In the genomic region with DNA sequence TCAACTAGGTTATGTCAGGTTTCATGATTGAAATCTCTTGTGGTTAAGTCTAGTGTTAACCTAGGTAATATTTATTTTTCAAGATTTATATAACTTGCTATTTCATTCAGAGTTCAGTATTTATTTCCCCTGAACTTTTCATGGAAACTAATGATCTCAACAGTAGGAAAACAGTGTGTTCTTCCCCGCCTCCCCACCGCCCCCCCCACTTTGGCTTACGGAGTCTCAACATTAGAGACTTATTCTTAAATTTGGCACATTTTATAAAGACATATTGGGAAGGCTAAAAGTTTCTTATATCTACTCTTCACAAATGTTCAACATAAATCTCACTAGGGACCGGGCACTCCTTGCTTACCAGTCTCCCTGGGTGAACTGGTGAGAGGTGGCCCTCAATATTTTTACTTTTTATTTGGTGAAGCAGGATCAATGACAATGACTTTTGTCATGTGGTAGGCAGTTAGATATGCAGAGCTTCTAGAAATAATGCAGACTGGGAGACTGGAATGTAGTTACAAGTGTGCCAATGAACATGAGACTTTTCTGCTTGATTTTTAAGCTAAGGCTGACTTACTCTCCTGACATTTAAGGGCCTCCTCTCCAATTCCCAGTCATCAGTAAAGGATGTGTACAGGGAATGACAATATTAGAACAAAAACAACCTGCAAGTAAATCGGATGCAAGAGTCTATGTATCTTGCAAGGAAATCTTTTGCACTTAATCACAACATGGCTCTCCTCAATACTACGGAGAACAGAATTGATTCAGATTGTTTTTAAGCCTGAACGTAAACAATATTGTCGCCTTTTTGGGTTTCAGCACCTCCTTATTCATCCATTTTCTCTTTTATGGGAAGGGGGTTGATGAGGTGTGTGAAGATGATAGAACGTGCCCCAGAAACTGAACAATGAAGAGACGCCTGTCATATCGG, we compare ENCODE assay signal across 8 cellular contexts. TPM values are rescaled to one million over a fixed set of nuclear protein-coding genes. Genes with fewer than 3 reads are reported as not detected.
DNase-seq lines count a peak whose midpoint lies in the region; ATAC-seq and TF ChIP-seq lines count a peak whose summit lies in the region.

No MANE protein-coding gene starts in this region.

- H3K4me1 Mint-ChIP-seq in dendritic cell treated with granulocyte-macrophage colony-stimulating factor and Interleukin-4, amounts not matched to agents 40 ng/mL and 50 ng/mL, for 4 days (ENCODE audit: low read depth): peaks cover 33% of the 10 kb centered on the region
- peaks cover 41 to 43% of the 10 kb centered on the region in 2 donors for H3K4me1 Mint-ChIP-seq in natural killer cell

- peak overlapping the region; percentile 87 for H3K27ac ChIP-seq in DND-41 (ENCODE audit: low read length)

- peak overlapping the region; percentile 96 for H3K4me3 Mint-ChIP-seq in dendritic cell treated with granulocyte-macrophage colony-stimulating factor and Interleukin-4, amounts not matched to agents 40 ng/mL and 50 ng/mL, for 4 days
- peak overlapping the region; percentile 88 for H3K4me3 Mint-ChIP-seq in natural killer cell

- H3K9me3 ChIP-seq in DND-41 (ENCODE audit: insufficient read depth, low read length, severe bottlenecking): no peaks in the 10 kb centered on the region

- H3K27me3 ChIP-seq in DND-41 (ENCODE audit: insufficient read depth, low read length, poor library complexity): no peaks in the 10 kb centered on the region

- peak overlapping the region; percentile 85 for H2AFZ ChIP-seq in DND-41 (ENCODE audit: low read depth, low read length)

- no peak for TF ChIP-seq POLR2A in NB4 (IDR thresholded peaks at IDR 0.05; ENCODE audit: extremely low read depth, insufficient read length)

- DNase-seq in DND-41: no peak
- peak; percentile 8 for DNase-seq in NB4 (ENCODE audit: low read depth)
- DNase-seq in natural killer cell: no peak
- DNase-seq in sciatic nerve (ENCODE audit: low spot score): no peak
- no peak for DNase-seq in NCI-H128 (lab: John Stamatoyannopoulos, UW; ENCODE audit: unreplicated experiment)
- no peak for DNase-seq in KG1 (lab: John Stamatoyannopoulos, UW)

- ATAC-seq in DND-41 (ENCODE audit: insufficient read depth, low read depth) (no peak), natural killer cell (no peak), GM19452 (IDR thresholded peaks at IDR 0.05; ENCODE audit: unreplicated experiment) (no peak), sciatic nerve (no peak)

- H3K36me3 ChIP-seq in DND-41 (ENCODE audit: insufficient read depth, low read length): no peaks in the 10 kb centered on the region

- peak overlapping the region; percentile 86 for H3K9ac ChIP-seq in DND-41 (ENCODE audit: low read depth, low read length)

- peak overlapping the region; percentile 97 for H3K4me2 ChIP-seq in DND-41 (ENCODE audit: insufficient read depth, low read length)

- H3K36me3 Mint-ChIP-seq in dendritic cell treated with granulocyte-macrophage colony-stimulating factor and Interleukin-4, amounts not matched to agents 40 ng/mL and 50 ng/mL, for 4 days (ENCODE audit: low read depth): peaks cover 12% of the 10 kb centered on the region
- H3K36me3 Mint-ChIP-seq in natural killer cell: no peaks in the 10 kb centered on the region

- H3K9me3 Mint-ChIP-seq in dendritic cell treated with granulocyte-macrophage colony-stimulating factor and Interleukin-4, amounts not matched to agents 40 ng/mL and 50 ng/mL, for 4 days: no peaks in the 10 kb centered on the region
- no peaks in the 10 kb centered on the region for H3K9me3 Mint-ChIP-seq in natural killer cell

- H4K20me1 ChIP-seq in DND-41 (ENCODE audit: insufficient read depth, low read length): peaks cover 7% of the 10 kb centered on the region; the same call in 1 of the 2 replicates

- H3K27me3 Mint-ChIP-seq in dendritic cell treated with granulocyte-macrophage colony-stimulating factor and Interleukin-4, amounts not matched to agents 40 ng/mL and 50 ng/mL, for 4 days: peaks cover 3% of the 10 kb centered on the region
- H3K27me3 Mint-ChIP-seq in natural killer cell (ENCODE audit: low read depth in 2 of 2): peaks cover 4 to 7% of the 10 kb centered on the region in 2 donors

- TF ChIP-seq CTCF in DND-41 (IDR thresholded peaks at IDR 0.05; ENCODE audit: borderline replicate concordance, extremely low read depth, low read length, poor library complexity, severe bottlenecking) (no peak), NB4 (IDR thresholded peaks at IDR 0.05; ENCODE audit: low read depth, low read length) (no peak), natural killer cell (IDR thresholded peaks at IDR 0.05) (no peak)

- peaks cover 40% of the 10 kb centered on the region for H3K4me1 ChIP-seq in DND-41 (ENCODE audit: insufficient read depth, low read length)

- intact Hi-C loops in dendritic cell treated with granulocyte-macrophage colony-stimulating factor and Interleukin-4, amounts not matched to agents 40 ng/mL and 50 ng/mL, for 4 days (cut with micrococcal nuclease): loop anchor here (5.0 kb wide), 1 partner anchor 243 kb away; a partner anchor contains a TSS
- intact Hi-C loops in natural killer cell (cut with micrococcal nuclease) (loop anchor here (5.0 kb wide), 1 partner anchor 242 kb away; a partner anchor contains a TSS), sciatic nerve (cut with DNase I) (no loop called here)

- H3K27ac Mint-ChIP-seq in dendritic cell treated with granulocyte-macrophage colony-stimulating factor and Interleukin-4, amounts not matched to agents 40 ng/mL and 50 ng/mL, for 4 days: peak overlapping the region; percentile 91
- peak overlapping the region; percentile 91 to 94 for H3K27ac Mint-ChIP-seq in natural killer cell

- H3K79me2 ChIP-seq in DND-41 (ENCODE audit: insufficient read depth, low read length): peaks cover 37% of the 10 kb centered on the region

- H3K4me3 ChIP-seq in DND-41 (ENCODE audit: low read depth in 1 of 2, low read length in 2 of 2) (peak overlapping the region; percentile 35 to 79; a peak in 3 of 4 replicates), NB4 (ENCODE audit: low read depth, low read length) (peak overlapping the region; percentile 83)

RNA-seq across cellular contexts. Expression of a gene that starts 1.6 kb away (rescaled TPM):
- total RNA-seq in natural killer cell: 10 to 100 TPM; 75.5 to 90.0 (median 87.1) TPM
- 50.0 TPM for total RNA-seq in sciatic nerve
